In the genomic region with DNA sequence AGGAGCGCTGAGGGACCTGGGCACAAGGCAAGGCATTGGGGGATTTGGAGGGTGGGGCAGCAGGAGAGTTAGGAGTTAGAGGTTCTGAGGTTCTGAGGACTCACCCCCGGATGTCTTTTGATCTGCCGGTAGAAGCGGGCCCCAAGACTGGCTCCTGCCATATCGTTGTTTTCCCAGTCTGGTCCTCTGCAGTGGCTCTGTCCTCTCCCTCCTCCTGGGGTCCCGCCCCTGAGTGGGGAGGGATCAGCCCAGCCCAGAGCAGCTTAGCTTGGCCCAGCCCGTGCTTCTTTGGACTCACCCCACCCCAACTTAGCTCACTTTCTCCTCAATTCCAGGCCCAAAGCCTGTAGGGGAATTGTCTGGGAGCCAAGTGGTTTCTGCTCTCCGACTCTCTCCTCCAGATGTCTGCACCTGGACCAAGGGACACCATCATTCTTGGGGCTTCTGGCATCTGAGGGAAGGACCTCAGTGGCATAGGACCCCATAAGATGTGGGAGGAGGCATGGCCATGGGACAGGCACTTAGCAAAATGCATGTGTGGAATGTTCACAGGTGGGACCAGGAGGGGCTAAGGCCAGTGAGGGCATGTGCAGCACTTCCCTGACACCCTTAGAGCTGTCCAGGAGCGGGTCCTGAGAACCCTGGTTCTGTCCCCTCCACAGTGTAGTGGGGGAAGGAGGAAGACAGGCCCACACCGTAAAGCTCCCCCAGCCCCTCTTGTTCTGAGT, we compare ENCODE assay signal across 10 cellular contexts. TPM values are rescaled to one million over a fixed set of nuclear protein-coding genes. Genes with fewer than 3 reads are reported as not detected.
A peak's percentile ranks its signal among the peaks of the same experiment; 100 is the strongest.
DNase-seq lines count a peak whose midpoint lies in the region; ATAC-seq, FAIRE-seq and TF ChIP-seq lines count a peak whose summit lies in the region.
"Had no signal": no experiment of that assay in that cellular context is flagged by ENCODE, and none has a peak within 500 bp of the region (broad histone marks: within the 10 kb centered on the region; RNA-seq: fewer than 3 reads in every experiment).

No MANE protein-coding gene starts in this region.

- no peaks in the 10 kb centered on the region for H3K9me1 ChIP-seq in keratinocyte (ENCODE audit: control insufficient read depth, extremely low read depth, insufficient read depth, low read length)

- H3K27me3 ChIP-seq in keratinocyte (ENCODE audit: control insufficient read depth, extremely low read depth, insufficient read depth, low read length) (peaks cover 34% of the 10 kb centered on the region), upper lobe of right lung (peaks cover 55% of the 10 kb centered on the region)

- no peaks in the 10 kb centered on the region for H3K9me3 Mint-ChIP-seq in activated T-helper 17 cell treated with anti-CD3 and anti-CD28 coated beads, Interleukin-2, amount 50 U/mL, for 72 hours

- DNase-seq in Right ventricle myocardium inferior (ENCODE audit: missing footprints) = peak; percentile 83
- DNase-seq in cardiac septum (ENCODE audit: low spot score) = no peak
- no peak for DNase-seq in keratinocyte (ENCODE audit: low read depth, low spot score)
- DNase-seq in upper lobe of right lung = no peak
- DNase-seq in NCI-H748 (lab: John Stamatoyannopoulos, UW; ENCODE audit: unreplicated experiment) = no peak
- no peak for DNase-seq in NCI-H1694 treated with DMSO at 0.1 percent for 48 hours (lab: John Stamatoyannopoulos, UW)
- DNase-seq: cerebellar nuclear complex had no signal

- peaks cover 41% of the 10 kb centered on the region for H3K27me3 Mint-ChIP-seq in activated T-helper 17 cell treated with anti-CD3 and anti-CD28 coated beads, Interleukin-2, amount 50 U/mL, for 72 hours

- H3K36me3 Mint-ChIP-seq in activated T-helper 17 cell treated with anti-CD3 and anti-CD28 coated beads, Interleukin-2, amount 50 U/mL, for 72 hours (ENCODE audit: low read depth) = peaks cover 54% of the 10 kb centered on the region

- peaks cover 73% of the 10 kb centered on the region for H3K4me1 ChIP-seq in keratinocyte (ENCODE audit: control insufficient read depth, extremely low read depth, insufficient read depth, low read length)
- peaks cover 42% of the 10 kb centered on the region for H3K4me1 ChIP-seq in upper lobe of right lung

- H3K9me3 ChIP-seq in keratinocyte (ENCODE audit: control insufficient read depth, low read depth, low read length) (no peaks in the 10 kb centered on the region), upper lobe of right lung (no peaks in the 10 kb centered on the region)

- no peak for TF ChIP-seq CTCF in keratinocyte (optimal IDR thresholded peaks at IDR 0.05 in 1 of 3, IDR thresholded peaks at IDR 0.05 in 1 of 3, conservative IDR thresholded peaks at IDR 0.05 in 1 of 3; ENCODE audit: extremely low read depth in 1 of 3, insufficient read depth in 2 of 3, low read length in 3 of 3)
- TF ChIP-seq CTCF in upper lobe of right lung (IDR thresholded peaks at IDR 0.05) = no peak

- H3K4me3 Mint-ChIP-seq in activated T-helper 17 cell treated with anti-CD3 and anti-CD28 coated beads, Interleukin-2, amount 50 U/mL, for 72 hours = peak overlapping the region; percentile 86

- no peaks in the 10 kb centered on the region for H3K79me2 ChIP-seq in keratinocyte (ENCODE audit: control insufficient read depth, insufficient read depth, low read length)

- FAIRE-seq in keratinocyte (lab: Jason Lieb, UNC) = peak; percentile 52
- FAIRE-seq: D721Med had no signal

- dilution Hi-C loops in keratinocyte (cut with MboI; ENCODE audit: extremely low pct_ligation_motif_present, low sequenced_read_pairs) = no loop called here

- H3K4me2 ChIP-seq in keratinocyte (ENCODE audit: control insufficient read depth, extremely low read depth, insufficient read depth, low read depth, low read length) = peak overlapping the region; percentile 94

- intact Hi-C loops in Right ventricle myocardium inferior (cut with DNase I) (no loop called here), cardiac septum (cut with DNase I) (no loop called here), upper lobe of right lung (cut with DNase I) (no loop called here)

- H2AFZ ChIP-seq in keratinocyte (ENCODE audit: control insufficient read depth, low read length) = no peak overlapping the region

- peaks cover 17 to 29% of the 10 kb centered on the region in 2 experiments for H3K36me3 ChIP-seq in keratinocyte (ENCODE audit: control insufficient read depth in 2 of 2, extremely low read depth in 1 of 2, insufficient read depth in 2 of 2, low read length in 2 of 2)
- peaks cover 26% of the 10 kb centered on the region for H3K36me3 ChIP-seq in upper lobe of right lung

- H3K27ac ChIP-seq in keratinocyte (ENCODE audit: control insufficient read depth, insufficient read depth, low read length) = no peak overlapping the region
- H3K27ac ChIP-seq in upper lobe of right lung = peak overlapping the region; percentile 6

- peaks cover 37% of the 10 kb centered on the region for H3K4me1 Mint-ChIP-seq in activated T-helper 17 cell treated with anti-CD3 and anti-CD28 coated beads, Interleukin-2, amount 50 U/mL, for 72 hours

- H3K9ac ChIP-seq in keratinocyte (ENCODE audit: control insufficient read depth, extremely low read depth, insufficient read depth, low read length) = peak overlapping the region; percentile 37

- no peak overlapping the region for H3K27ac Mint-ChIP-seq in activated T-helper 17 cell treated with anti-CD3 and anti-CD28 coated beads, Interleukin-2, amount 50 U/mL, for 72 hours

- peak; percentile 36 for ATAC-seq in Right ventricle myocardium inferior
- ATAC-seq in activated T-helper 17 cell treated with anti-CD3 and anti-CD28 coated beads, Interleukin-2, amount 50 U/mL, for 72 hours (replicated peaks) = no peak
- no peak for ATAC-seq in upper lobe of right lung
- no peak for ATAC-seq in GM18517 (IDR thresholded peaks at IDR 0.05; ENCODE audit: unreplicated experiment)

- no peaks in the 10 kb centered on the region for H4K20me1 ChIP-seq in keratinocyte (ENCODE audit: control insufficient read depth, extremely low read depth, insufficient read depth, low read length)

- peak overlapping the region; percentile 5 to 39 (median 19) for H3K4me3 ChIP-seq in keratinocyte (ENCODE audit: control insufficient read depth in 2 of 3, extremely low read depth in 1 of 3, insufficient read depth in 2 of 3, low read depth in 1 of 3, low read length in 3 of 3)
- no peak overlapping the region for H3K4me3 ChIP-seq in upper lobe of right lung

RNA-seq across cellular contexts. Expression of gene SHMT2, which starts 7.6 kb away (rescaled TPM):
- 32.8 TPM for total RNA-seq in Right ventricle myocardium inferior
- total RNA-seq in cardiac septum = 38.8 TPM
- total RNA-seq in activated T-helper 17 cell treated with anti-CD3 and anti-CD28 coated beads, Interleukin-2, amount 50 U/mL, for 72 hours = 100 to 1,000 TPM; 232 to 320 TPM
- 84.0 to 180 TPM (median 128 TPM) in 3 replicates for polyA plus RNA-seq in keratinocyte
- polyA plus RNA-seq in keratinocyte (2011; ENCODE audit: low read depth) = 82.9 TPM
- polyA plus RNA-seq in keratinocyte (2011; cell fraction: cytosol; rRNA removed) = 78.8 and 160 TPM in 2 replicates
- 115 and 120 TPM in 2 replicates for polyA plus RNA-seq in keratinocyte (2011; cell fraction: nucleus; rRNA removed)
- polyA plus RNA-seq in keratinocyte (2012; ENCODE audit: low replicate concordance) = 141 and 149 TPM in 2 replicates
- 138 to 210 TPM (median 151 TPM) in 3 replicates for polyA minus RNA-seq in keratinocyte
- 125 TPM for polyA minus RNA-seq in keratinocyte (2011; cell fraction: cytosol; rRNA and poly(A)+ RNA removed)
- 64.8 and 69.3 TPM in 2 replicates for polyA minus RNA-seq in keratinocyte (2011; cell fraction: nucleus; rRNA and poly(A)+ RNA removed)
- 59.2 TPM for total RNA-seq in upper lobe of right lung

RNA-seq across cellular contexts. Expression of gene STAC3, which starts 13.9 kb away (rescaled TPM):
- total RNA-seq in Right ventricle myocardium inferior (1.2 TPM), cardiac septum (0.94 TPM), upper lobe of right lung (6.0 TPM)
- 1 to 10 TPM; 3.2 to 4.5 TPM for total RNA-seq in activated T-helper 17 cell treated with anti-CD3 and anti-CD28 coated beads, Interleukin-2, amount 50 U/mL, for 72 hours
- 0.27 to 0.94 TPM (median 0.62 TPM) in 3 replicates for polyA plus RNA-seq in keratinocyte
- polyA plus RNA-seq in keratinocyte (2011; ENCODE audit: low read depth) = 2.1 TPM
- 0.09 and 0.13 TPM in 2 replicates for polyA plus RNA-seq in keratinocyte (2011; cell fraction: cytosol; rRNA removed)
- 1.4 and 3.6 TPM in 2 replicates for polyA plus RNA-seq in keratinocyte (2011; cell fraction: nucleus; rRNA removed)
- 0.33 and 1.1 TPM in 2 replicates for polyA plus RNA-seq in keratinocyte (2012; ENCODE audit: low replicate concordance)
- 1.4 TPM in 1 of 3 replicates, not detected in the others for polyA minus RNA-seq in keratinocyte
- not detected for polyA minus RNA-seq in keratinocyte (2011; cell fraction: cytosol; rRNA and poly(A)+ RNA removed)
- 2.2 TPM in 1 of 2 replicates, not detected in the other for polyA minus RNA-seq in keratinocyte (2011; cell fraction: nucleus; rRNA and poly(A)+ RNA removed)

RNA-seq across cellular contexts. Expression of gene NXPH4, which starts 20.5 kb away (rescaled TPM):
- 0.60 TPM for total RNA-seq in Right ventricle myocardium inferior
- 20.0 TPM for total RNA-seq in cardiac septum
- total RNA-seq in activated T-helper 17 cell treated with anti-CD3 and anti-CD28 coated beads, Interleukin-2, amount 50 U/mL, for 72 hours = 1 to 10 TPM in 1 of 2 donors, under 1 TPM in 1; 0.34 to 1.4 TPM
- polyA plus RNA-seq in keratinocyte = 0.97 to 1.4 TPM (median 1.2 TPM) in 3 replicates
- polyA plus RNA-seq in keratinocyte (2011; ENCODE audit: low read depth) = 1.2 TPM
- polyA plus RNA-seq in keratinocyte (2011; cell fraction: cytosol; rRNA removed) = 0.66 and 1.9 TPM in 2 replicates
- 1.7 and 2.1 TPM in 2 replicates for polyA plus RNA-seq in keratinocyte (2011; cell fraction: nucleus; rRNA removed)
- 4.3 and 9.2 TPM in 2 replicates for polyA plus RNA-seq in keratinocyte (2012; ENCODE audit: low replicate concordance)
- 1.1 to 3.6 TPM (median 1.1 TPM) in 3 replicates for polyA minus RNA-seq in keratinocyte
- polyA minus RNA-seq in keratinocyte (2011; cell fraction: cytosol; rRNA and poly(A)+ RNA removed) = 8.2 TPM
- polyA minus RNA-seq in keratinocyte (2011; cell fraction: nucleus; rRNA and poly(A)+ RNA removed) = 2.1 and 2.2 TPM in 2 replicates
- not detected for total RNA-seq in upper lobe of right lung
